ENCODE assay signal across 27 cellular contexts in the genomic region with DNA sequence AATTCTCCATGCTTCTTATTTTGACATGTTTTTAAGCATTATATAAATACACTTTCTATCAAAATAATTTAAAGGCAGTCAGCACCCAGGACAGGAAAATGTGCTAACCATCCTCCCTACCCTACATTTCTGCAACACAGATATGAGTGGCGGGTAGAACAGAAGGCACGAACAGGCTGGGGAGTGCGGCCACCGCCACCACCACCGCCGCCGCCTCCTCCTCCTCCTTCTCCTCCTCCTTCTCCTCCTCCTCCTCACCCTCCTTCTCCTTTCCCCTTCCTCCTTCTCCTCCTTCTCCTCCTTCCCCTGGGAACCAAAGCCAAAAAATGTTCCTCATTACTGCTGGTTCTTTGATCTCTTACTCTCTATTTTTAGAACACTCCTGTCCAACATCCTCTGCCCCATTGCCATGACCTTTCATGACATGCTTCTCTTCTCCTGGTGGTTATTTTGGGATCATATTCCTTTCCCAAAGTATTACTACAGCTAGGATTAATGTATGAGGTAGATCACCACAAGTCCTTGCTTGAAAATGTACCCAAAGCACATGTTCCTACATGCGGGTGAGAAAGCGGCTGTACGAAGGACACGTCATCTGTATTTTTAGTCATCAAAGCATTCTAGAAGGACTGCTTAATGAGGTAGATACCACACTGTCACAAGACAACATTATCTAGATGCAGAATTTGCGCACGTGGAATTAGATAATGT. TPM values are rescaled to one million over a fixed set of nuclear protein-coding genes. Genes with fewer than 3 reads are reported as not detected.
DNase-seq lines count a peak whose midpoint lies in the region; ATAC-seq and TF ChIP-seq lines count a peak whose summit lies in the region.
"Had no signal": no experiment of that assay in that cellular context is flagged by ENCODE, and none has a peak within 500 bp of the region (broad histone marks: within the 10 kb centered on the region; RNA-seq: fewer than 3 reads in every experiment).

No MANE protein-coding gene starts in this region.

- peaks cover 84% of the 10 kb centered on the region for H3K4me1 Mint-ChIP-seq in HFFc6 (ENCODE audit: low read depth)
- no peaks in the 10 kb centered on the region for H3K4me1 Mint-ChIP-seq in activated T-cell treated with anti-CD3 and anti-CD28 coated beads, Interleukin-2, amount 50 U/mL, for 24 hours (ENCODE audit: low read depth)

- H3K27me3 Mint-ChIP-seq in HFFc6 (ENCODE audit: insufficient read depth) = peaks cover 43% of the 10 kb centered on the region
- H3K27me3 Mint-ChIP-seq in activated T-cell treated with anti-CD3 and anti-CD28 coated beads, Interleukin-2, amount 50 U/mL, for 24 hours = peaks cover 12% of the 10 kb centered on the region

- peaks cover 57% of the 10 kb centered on the region for H3K36me3 Mint-ChIP-seq in HFFc6 (ENCODE audit: low read depth)
- no peaks in the 10 kb centered on the region for H3K36me3 Mint-ChIP-seq in activated T-cell treated with anti-CD3 and anti-CD28 coated beads, Interleukin-2, amount 50 U/mL, for 24 hours (ENCODE audit: low read depth)

- intact Hi-C loops in psoas muscle (cut with DNase I) = no loop called here

- H3K27ac ChIP-seq in gastroesophageal sphincter = peak overlapping the region in 3 of 4 donors; percentile 59 to 76 (median 71)
- H3K27ac ChIP-seq in psoas muscle = peak overlapping the region; percentile 84
- H3K27ac ChIP-seq: BLaER1 had no signal

- no peaks in the 10 kb centered on the region for H3K27me3 ChIP-seq in gastroesophageal sphincter
- H3K27me3 ChIP-seq in psoas muscle (ENCODE audit: insufficient read depth in 3 of 3, low read length in 2 of 3) = no peaks in the 10 kb centered on the region
- H3K27me3 ChIP-seq: BLaER1 had no signal

- H3K4me3 ChIP-seq in gastroesophageal sphincter (no peak overlapping the region), psoas muscle (no peak overlapping the region)
- H3K4me3 ChIP-seq: BLaER1 had no signal

- H3K27ac Mint-ChIP-seq in HFFc6 = peak overlapping the region; percentile 87
- H3K27ac Mint-ChIP-seq in activated T-cell treated with anti-CD3 and anti-CD28 coated beads, Interleukin-2, amount 50 U/mL, for 24 hours = no peak overlapping the region
- H3K27ac Mint-ChIP-seq: activated CD8-positive, alpha-beta T cell treated with anti-CD3 and anti-CD28 coated beads, Interleukin-2, amount 10 ng/mL, durations not matched to agents 7 days and 5 days; endodermal cell; natural killer cell treated with Interleukin-12 subunit alpha and Interleukin-12 subunit beta and Interleukin-15 and Interleukin-18, amount 100 ng/mL, for 72 hours had no signal

- H3K4me1 ChIP-seq in gastroesophageal sphincter = peaks cover 14 to 45% (median 21%) of the 10 kb centered on the region in 3 donors
- H3K4me1 ChIP-seq in psoas muscle = peaks cover 27% of the 10 kb centered on the region
- H3K4me1 ChIP-seq: BLaER1 had no signal

- TF ChIP-seq CTCF in HFFc6 (IDR thresholded peaks at IDR 0.05) = no peak
- no peak for TF ChIP-seq CTCF in gastroesophageal sphincter (IDR thresholded peaks at IDR 0.05)
- TF ChIP-seq CTCF in psoas muscle (IDR thresholded peaks at IDR 0.05) = no peak

- TF ChIP-seq POLR2A in gastroesophageal sphincter (IDR thresholded peaks at IDR 0.05) = no peak

- ATAC-seq in gastroesophageal sphincter = no peak
- peak; percentile 90 to 95 (median 94) for ATAC-seq in psoas muscle
- ATAC-seq in GM19395 (IDR thresholded peaks at IDR 0.05; ENCODE audit: unreplicated experiment) = no peak
- ATAC-seq: activated CD4-positive, CD25-positive, alpha-beta regulatory T cell treated with anti-CD3 and anti-CD28 coated beads, Interleukin-2, amount 50 U/mL, for 24 hours; activated CD8-positive, alpha-beta T cell treated with anti-CD3 and anti-CD28 coated beads, Interleukin-2, amount 10 ng/mL, durations not matched to agents 7 days and 5 days; left colon; natural killer cell treated with Interleukin-12 subunit alpha and Interleukin-12 subunit beta and Interleukin-15 and Interleukin-18, amount 100 ng/mL, for 72 hours; stimulated activated naive CD8-positive, alpha-beta T cell treated with anti-CD3 and anti-CD28 coated beads, Interleukin-15, Interleukin-2, amounts not matched to agents 100 U/mL and 50 U/mL, for 24 hours had no signal

- peaks cover 12% of the 10 kb centered on the region for H3K9me3 Mint-ChIP-seq in HFFc6
- H3K9me3 Mint-ChIP-seq in activated T-cell treated with anti-CD3 and anti-CD28 coated beads, Interleukin-2, amount 50 U/mL, for 24 hours = peaks cover 10% of the 10 kb centered on the region

- WGBS in gastroesophageal sphincter (ENCODE audit: low coverage in 1 of 2), 2 donors = 68 to 81% methylated on average over 7 to 12 of the region's 13 CpGs
- 55 to 75% (median 60%) methylated on average over 11 to 13 of the region's 13 CpGs for WGBS in psoas muscle, 3 donors

- no peak for TF ChIP-seq EP300 in gastroesophageal sphincter (IDR thresholded peaks at IDR 0.05)

- peaks cover 0 to 5% (median 0%) of the 10 kb centered on the region in 3 donors for H3K9me3 ChIP-seq in gastroesophageal sphincter
- peaks cover 7% of the 10 kb centered on the region for H3K9me3 ChIP-seq in psoas muscle
- H3K9me3 ChIP-seq: BLaER1 had no signal

- H3K4me3 Mint-ChIP-seq in HFFc6 = peak overlapping the region; percentile 68
- no peak overlapping the region for H3K4me3 Mint-ChIP-seq in activated T-cell treated with anti-CD3 and anti-CD28 coated beads, Interleukin-2, amount 50 U/mL, for 24 hours
- H3K4me3 Mint-ChIP-seq: activated CD8-positive, alpha-beta T cell treated with anti-CD3 and anti-CD28 coated beads, Interleukin-2, amount 10 ng/mL, durations not matched to agents 7 days and 5 days; endodermal cell; natural killer cell treated with Interleukin-12 subunit alpha and Interleukin-12 subunit beta and Interleukin-15 and Interleukin-18, amount 100 ng/mL, for 72 hours had no signal

- no peaks in the 10 kb centered on the region for H3K36me3 ChIP-seq in gastroesophageal sphincter
- no peaks in the 10 kb centered on the region for H3K36me3 ChIP-seq in psoas muscle (ENCODE audit: insufficient read depth in 1 of 2, low read depth in 1 of 2)
- H3K36me3 ChIP-seq: BLaER1 had no signal

- DNase-seq in HFFc6 (peak; percentile 65), SW480 (ENCODE audit: low spot score) (peak; percentile 26), psoas muscle (no peak), glomerular visceral epithelial cell (ENCODE audit: extremely low spot score) (no peak), MV-4-11 (lab: John Stamatoyannopoulos, UW) (no peak)
- no peak for DNase-seq in activated T-cell treated with anti-CD3 and anti-CD28 coated beads, Interleukin-2, amount 50 U/mL, for 24 hours
- DNase-seq: activated CD8-positive, alpha-beta T cell treated with anti-CD3 and anti-CD28 coated beads, Interleukin-2, amount 10 ng/mL, durations not matched to agents 7 days and 5 days; activated gamma-delta T cell treated with Interleukin-2 at 50 U/mL for 16 hours; activated T-cell treated with anti-CD3 and anti-CD28 coated beads for 4 hours; COR-L47; DMS79; endodermal cell; GM23248; head of caudate nucleus; Karpas-422; left colon; NCI-H1048; NCI-H187; NCI-H748 treated with DMSO at 0.1 percent for 48 hours; right cardiac atrium; stimulated activated CD4-positive, alpha-beta T cell treated with anti-CD3 and anti-CD28 coated beads, Interleukin-15, amount 100 ng/mL, for 24 hours; stimulated activated naive CD8-positive, alpha-beta T cell treated with anti-CD3 and anti-CD28 coated beads, Interleukin-15, Interleukin-2, amounts not matched to agents 100 U/mL and 50 U/mL, for 24 hours had no signal

RNA-seq across cellular contexts. Expression of gene CCN1, which starts 24.5 kb away (rescaled TPM):
- total RNA-seq in HFFc6 (2021; fragmentation: NEBNext Ultra II Directional; extraction: Animal tissue kit (Norgen Biotek cat#: 25700)) = 1,000 to 10,000 TPM in 3 of 6 experiments, 100 to 1,000 TPM in 3; 877 to 1,071 (median 1,004) TPM
- total RNA-seq in gastroesophageal sphincter = 100 to 1,000 TPM in 1 of 4 donors, 10 to 100 TPM in 3; 41.2 to 121 (median 62.9) TPM
- total RNA-seq in psoas muscle = 100 to 1,000 TPM in 2 of 4 donors, 10 to 100 TPM in 2; 43.3 to 171 (median 103) TPM
- 10 to 100 TPM in 2 of 3 donors, 1 to 10 TPM in 1; 10.0 to 21.6 (median 20.5) TPM for polyA plus RNA-seq in psoas muscle
- total RNA-seq: activated CD8-positive, alpha-beta T cell treated with anti-CD3 and anti-CD28 coated beads, Interleukin-2, amount 10 ng/mL, durations not matched to agents 7 days and 5 days; natural killer cell treated with Interleukin-12 subunit alpha and Interleukin-12 subunit beta and Interleukin-15 and Interleukin-18, amount 100 ng/mL, for 72 hours had no signal

Comparison
In these comparisons a context has a peak if more than half of its experiments do, and no peak if none do; other contexts are left out.
1. DNase-seq: peak in HFFc6 (single experiment) and SW480 (single experiment); none in psoas muscle (0 of 2), activated T-cell treated with anti-CD3 and anti-CD28 coated beads, Interleukin-2, amount 50 U/mL, for 24 hours (single experiment), glomerular visceral epithelial cell (single experiment) and MV-4-11 (single experiment).
2. ATAC-seq: peak in psoas muscle (4 of 4); none in gastroesophageal sphincter (single experiment) and GM19395 (single experiment).
3. RNA of gene CCN1, which starts 24.5 kb away (total RNA-seq): 877 to 1,071 TPM in HFFc6; 43.3 to 171 TPM in psoas muscle and 41.2 to 121 TPM in gastroesophageal sphincter; every median in the first group is over 4 times any median in the second.